Comparison of ENCODE assay signal across 21 cellular contexts in genomic region chr5:168477060-168477459, GRCh38. TPM values are rescaled to one million over a fixed set of nuclear protein-coding genes. Genes with fewer than 3 reads are reported as not detected.
A peak's percentile ranks its signal among the peaks of the same experiment; 100 is the strongest.
DNase-seq lines count a peak whose midpoint lies in the region; ATAC-seq and TF ChIP-seq lines count a peak whose summit lies in the region.
"Had no signal": no experiment of that assay in that cellular context is flagged by ENCODE, and none has a peak within 500 bp of the region (broad histone marks: within the 10 kb centered on the region; RNA-seq: fewer than 3 reads in every experiment).

No MANE protein-coding gene starts in this region.

- H3K18ac ChIP-seq in mesendoderm (ENCODE audit: low read length), result no peak overlapping the region

- H3K56ac ChIP-seq in mesendoderm (ENCODE audit: low read length), result no peak overlapping the region

- H4K5ac ChIP-seq in mesendoderm (ENCODE audit: low read length), result no peak overlapping the region

- H2BK120ac ChIP-seq in mesendoderm (ENCODE audit: low read depth, low read length), result no peak overlapping the region

- no peak overlapping the region for H3K4me2 ChIP-seq in mesendoderm (ENCODE audit: low read length)
- H3K4me2 ChIP-seq: PC-9 had no signal

- DNase-seq in AG10803 (ENCODE audit: low read depth) (peak; percentile 80), M059J (ENCODE audit: low read depth) (peak; percentile 70), brain microvascular endothelial cell (peak; percentile 57), mesendoderm (peak; percentile 49), coronary artery (ENCODE audit: low spot score) (no peak), NCI-H1417 treated with DMSO at 0.1 percent for 48 hours (lab: John Stamatoyannopoulos, UW) (no peak)
- DNase-seq: ACHN; activated CD4-positive, alpha-beta T cell treated with anti-CD3 and anti-CD28 coated beads, Interleukin-2, amount 10 ng/mL, durations not matched to agents 24 days and 14 days; activated T-cell treated with anti-CD3 and anti-CD28 coated beads, Interleukin-2, amount 50 U/mL, for 1 hour; adrenal gland; esophagus squamous epithelium; KG1; NCI-H1436 treated with DMSO at 0.1 percent for 48 hours; NCI-H524; nucleus accumbens; PC-9; stimulated activated CD4-positive, alpha-beta T cell treated with anti-CD3 and anti-CD28 coated beads, Interleukin-12 subunit alpha, Interleukin-12 subunit beta, amount 100 ng/mL, for 4 hours had no signal

- H3K4me1 ChIP-seq in mesendoderm (ENCODE audit: control insufficient read depth, low read depth, low read length), result no peaks in the 10 kb centered on the region
- H3K4me1 ChIP-seq: adrenal gland, esophagus squamous epithelium had no signal

- TF ChIP-seq CTCF in AG10803 (conservative IDR thresholded peaks at IDR 0.05; ENCODE audit: low read length), result no peak
- TF ChIP-seq CTCF in brain microvascular endothelial cell (IDR thresholded peaks at IDR 0.05; ENCODE audit: low read depth, low read length, missing control alignments), result no peak
- no peak for TF ChIP-seq CTCF in coronary artery (IDR thresholded peaks at IDR 0.05)

- in situ Hi-C loops in brain microvascular endothelial cell (cut with HindIII; ENCODE audit: low pct_ligation_motif_present, low sequenced_read_pairs), result no loop called here

- H3K27me3 ChIP-seq in brain microvascular endothelial cell (replicated peaks) (no peaks in the 10 kb centered on the region), mesendoderm (ENCODE audit: insufficient read depth, low read length, poor library complexity) (no peaks in the 10 kb centered on the region)
- H3K27me3 ChIP-seq: adrenal gland, esophagus squamous epithelium, suprapubic skin had no signal

- H2AK5ac ChIP-seq in mesendoderm (ENCODE audit: low read length), result no peak overlapping the region

- no peaks in the 10 kb centered on the region for H3K79me2 ChIP-seq in mesendoderm (ENCODE audit: control insufficient read depth, insufficient read depth, low read length)

- H3K23ac ChIP-seq in mesendoderm (ENCODE audit: low read length), result no peak overlapping the region

- no peaks in the 10 kb centered on the region for H3K79me1 ChIP-seq in mesendoderm (ENCODE audit: low read length)

- H3K36me3 ChIP-seq in brain microvascular endothelial cell (replicated peaks) (no peaks in the 10 kb centered on the region), mesendoderm (ENCODE audit: control insufficient read depth, insufficient read depth, low read length) (no peaks in the 10 kb centered on the region)
- H3K36me3 ChIP-seq: adrenal gland, suprapubic skin had no signal

- H3K27ac ChIP-seq in brain microvascular endothelial cell, result no peak overlapping the region
- H3K27ac ChIP-seq in mesendoderm (ENCODE audit: low read depth, low read length), result no peak overlapping the region
- H3K27ac ChIP-seq in coronary artery, result no peak overlapping the region
- H3K27ac ChIP-seq: adrenal gland, esophagus squamous epithelium, PC-9, suprapubic skin had no signal

- H3K9ac ChIP-seq in mesendoderm (ENCODE audit: low read length), result no peak overlapping the region

- H2BK5ac ChIP-seq in mesendoderm (ENCODE audit: low read length), result no peak overlapping the region

- H4K8ac ChIP-seq in mesendoderm (ENCODE audit: low read depth, low read length), result no peak overlapping the region

- WGBS in mesendoderm (ENCODE audit: extremely low coverage, insufficient coverage, low lambda C conversion rate), result no CpG with 5 or more reads among the region's 7 CpGs

- no peak overlapping the region for H2BK15ac ChIP-seq in mesendoderm (replicated peaks; ENCODE audit: low read depth)

- H3K4ac ChIP-seq in mesendoderm (ENCODE audit: low read depth, low read length), result no peak overlapping the region

- H3K4me3 ChIP-seq in AG10803 (ENCODE audit: low read length), result no peak overlapping the region
- no peak overlapping the region for H3K4me3 ChIP-seq in brain microvascular endothelial cell (ENCODE audit: low read depth, low read length)
- H3K4me3 ChIP-seq in mesendoderm (ENCODE audit: low read length), result no peak overlapping the region
- no peak overlapping the region for H3K4me3 ChIP-seq in coronary artery
- H3K4me3 ChIP-seq: adrenal gland, esophagus squamous epithelium, PC-9, suprapubic skin had no signal

- no peak for ATAC-seq in GM19023 (IDR thresholded peaks at IDR 0.05; ENCODE audit: unreplicated experiment)
- no peak for ATAC-seq in GM18873 (IDR thresholded peaks at IDR 0.05; ENCODE audit: low FRiP score, unreplicated experiment)

RNA-seq across cellular contexts. Expression of gene RARS1, which starts 9.2 kb away (rescaled TPM):
- 210 and 327 TPM in 2 replicates for total RNA-seq in M059J (2014; rRNA removed; shearing (Covaris generic))
- polyA plus RNA-seq in mesendoderm (2013, experiment 1 of 2), result 111 TPM
- polyA plus RNA-seq in mesendoderm (2013, experiment 2 of 2), result 111 TPM

RNA-seq across cellular contexts. Expression of gene FBLL1, which starts 52.0 kb away (rescaled TPM):
- 0.66 and 0.81 TPM in 2 replicates for total RNA-seq in M059J (2014; rRNA removed; shearing (Covaris generic))
- polyA plus RNA-seq in mesendoderm (2013, experiment 1 of 2), result 5.1 TPM
- polyA plus RNA-seq in mesendoderm (2013, experiment 2 of 2), result 5.1 TPM
- total RNA-seq: activated CD4-positive, alpha-beta T cell treated with anti-CD3 and anti-CD28 coated beads, Interleukin-2, amount 10 ng/mL, durations not matched to agents 24 days and 14 days; PC-9; T-helper 1 cell treated with Interleukin-12 subunit alpha and Interleukin-12 subunit beta and Interleukin-4 antibody, amounts not matched to agents 30 ng/mL and 1 ng/mL, for 36 hours had no signal

Comparison
In these comparisons a context has a peak if more than half of its experiments do, and no peak if none do; other contexts are left out.
1. DNase-seq: peak in AG10803 (single experiment), M059J (single experiment), brain microvascular endothelial cell (single experiment) and mesendoderm (single experiment); none in coronary artery (single experiment) and NCI-H1417 treated with DMSO at 0.1 percent for 48 hours (single experiment).